1 cellular context compared by ENCODE assay signal in genomic region chr19:869245-870177, GRCh38.
TF ChIP-seq lines count a peak whose summit lies in the region.

No MANE protein-coding gene starts in this region.

TF ChIP-seq in HEK293, 187 proteins besides CTCF, POLR2A, EP300 and RAD21 (continued from another document):
- TF ChIP-seq, protein P1, sequence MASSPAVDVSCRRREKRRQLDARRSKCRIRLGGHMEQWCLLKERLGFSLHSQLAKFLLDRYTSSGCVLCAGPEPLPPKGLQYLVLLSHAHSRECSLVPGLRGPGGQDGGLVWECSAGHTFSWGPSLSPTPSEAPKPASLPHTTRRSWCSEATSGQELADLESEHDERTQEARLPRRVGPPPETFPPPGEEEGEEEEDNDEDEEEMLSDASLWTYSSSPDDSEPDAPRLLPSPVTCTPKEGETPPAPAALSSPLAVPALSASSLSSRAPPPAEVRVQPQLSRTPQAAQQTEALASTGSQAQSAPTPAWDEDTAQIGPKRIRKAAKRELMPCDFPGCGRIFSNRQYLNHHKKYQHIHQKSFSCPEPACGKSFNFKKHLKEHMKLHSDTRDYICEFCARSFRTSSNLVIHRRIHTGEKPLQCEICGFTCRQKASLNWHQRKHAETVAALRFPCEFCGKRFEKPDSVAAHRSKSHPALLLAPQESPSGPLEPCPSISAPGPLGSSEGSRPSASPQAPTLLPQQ (tag by site-specific recombination; IDR thresholded peaks at IDR 0.05): 0 out of 2 replicates have a peak, but pooled peaks have one; percentile 11
- TF ChIP-seq, protein P2, sequence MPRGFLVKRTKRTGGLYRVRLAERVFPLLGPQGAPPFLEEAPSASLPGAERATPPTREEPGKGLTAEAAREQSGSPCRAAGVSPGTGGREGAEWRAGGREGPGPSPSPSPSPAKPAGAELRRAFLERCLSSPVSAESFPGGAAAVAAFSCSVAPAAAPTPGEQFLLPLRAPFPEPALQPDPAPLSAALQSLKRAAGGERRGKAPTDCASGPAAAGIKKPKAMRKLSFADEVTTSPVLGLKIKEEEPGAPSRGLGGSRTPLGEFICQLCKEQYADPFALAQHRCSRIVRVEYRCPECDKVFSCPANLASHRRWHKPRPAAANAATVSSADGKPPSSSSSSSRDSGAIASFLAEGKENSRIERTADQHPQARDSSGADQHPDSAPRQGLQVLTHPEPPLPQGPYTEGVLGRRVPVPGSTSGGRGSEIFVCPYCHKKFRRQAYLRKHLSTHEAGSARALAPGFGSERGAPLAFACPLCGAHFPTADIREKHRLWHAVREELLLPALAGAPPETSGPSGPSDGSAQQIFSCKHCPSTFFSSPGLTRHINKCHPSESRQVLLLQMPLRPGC (tag by site-specific recombination; IDR thresholded peaks at IDR 0.05): no peak
- peak; percentile 64 for TF ChIP-seq ZNF335 (tag by site-specific recombination; conservative IDR thresholded peaks at IDR 0.05)
- TF ChIP-seq GLIS1 (tag by site-specific recombination; IDR thresholded peaks at IDR 0.05): peak; percentile 99
- TF ChIP-seq KLF8 (tag by site-specific recombination; IDR thresholded peaks at IDR 0.05): 0 out of 2 replicates have a peak, but pooled peaks have one; percentile 22
- peak; percentile 53 for TF ChIP-seq ZNF629 (tag by site-specific recombination; IDR thresholded peaks at IDR 0.05)
- TF ChIP-seq, protein P3, sequence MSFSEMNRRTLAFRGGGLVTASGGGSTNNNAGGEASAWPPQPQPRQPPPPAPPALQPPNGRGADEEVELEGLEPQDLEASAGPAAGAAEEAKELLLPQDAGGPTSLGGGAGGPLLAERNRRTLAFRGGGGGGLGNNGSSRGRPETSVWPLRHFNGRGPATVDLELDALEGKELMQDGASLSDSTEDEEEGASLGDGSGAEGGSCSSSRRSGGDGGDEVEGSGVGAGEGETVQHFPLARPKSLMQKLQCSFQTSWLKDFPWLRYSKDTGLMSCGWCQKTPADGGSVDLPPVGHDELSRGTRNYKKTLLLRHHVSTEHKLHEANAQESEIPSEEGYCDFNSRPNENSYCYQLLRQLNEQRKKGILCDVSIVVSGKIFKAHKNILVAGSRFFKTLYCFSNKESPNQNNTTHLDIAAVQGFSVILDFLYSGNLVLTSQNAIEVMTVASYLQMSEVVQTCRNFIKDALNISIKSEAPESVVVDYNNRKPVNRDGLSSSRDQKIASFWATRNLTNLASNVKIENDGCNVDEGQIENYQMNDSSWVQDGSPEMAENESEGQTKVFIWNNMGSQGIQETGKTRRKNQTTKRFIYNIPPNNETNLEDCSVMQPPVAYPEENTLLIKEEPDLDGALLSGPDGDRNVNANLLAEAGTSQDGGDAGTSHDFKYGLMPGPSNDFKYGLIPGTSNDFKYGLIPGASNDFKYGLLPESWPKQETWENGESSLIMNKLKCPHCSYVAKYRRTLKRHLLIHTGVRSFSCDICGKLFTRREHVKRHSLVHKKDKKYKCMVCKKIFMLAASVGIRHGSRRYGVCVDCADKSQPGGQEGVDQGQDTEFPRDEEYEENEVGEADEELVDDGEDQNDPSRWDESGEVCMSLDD (tag by site-specific recombination; IDR thresholded peaks at IDR 0.05): no peak
- TF ChIP-seq ZNF366 (tag by site-specific recombination; conservative IDR thresholded peaks at IDR 0.05): peak; percentile 70
- TF ChIP-seq ZBTB8A (tag by site-specific recombination; IDR thresholded peaks at IDR 0.05): no peak
- TF ChIP-seq, protein P4, sequence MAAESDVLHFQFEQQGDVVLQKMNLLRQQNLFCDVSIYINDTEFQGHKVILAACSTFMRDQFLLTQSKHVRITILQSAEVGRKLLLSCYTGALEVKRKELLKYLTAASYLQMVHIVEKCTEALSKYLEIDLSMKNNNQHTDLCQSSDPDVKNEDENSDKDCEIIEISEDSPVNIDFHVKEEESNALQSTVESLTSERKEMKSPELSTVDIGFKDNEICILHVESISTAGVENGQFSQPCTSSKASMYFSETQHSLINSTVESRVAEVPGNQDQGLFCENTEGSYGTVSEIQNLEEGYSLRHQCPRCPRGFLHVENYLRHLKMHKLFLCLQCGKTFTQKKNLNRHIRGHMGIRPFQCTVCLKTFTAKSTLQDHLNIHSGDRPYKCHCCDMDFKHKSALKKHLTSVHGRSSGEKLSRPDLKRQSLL (tag by site-specific recombination; IDR thresholded peaks at IDR 0.05): peak; percentile 100
- peak; percentile 46 for TF ChIP-seq PRDM6 (tag by site-specific recombination; IDR thresholded peaks at IDR 0.05)
